16 cellular contexts compared by ENCODE assay signal in genomic region chr11:71402878-71403277, GRCh38. TPM values are rescaled to one million over a fixed set of nuclear protein-coding genes. Genes with fewer than 3 reads are reported as not detected.
DNase-seq lines count a peak whose midpoint lies in the region; ATAC-seq, FAIRE-seq and TF ChIP-seq lines count a peak whose summit lies in the region.
"Had no signal": no experiment of that assay in that cellular context is flagged by ENCODE, and none has a peak within 500 bp of the region (broad histone marks: within the 10 kb centered on the region; RNA-seq: fewer than 3 reads in every experiment).

No MANE protein-coding gene starts in this region.

- H2AK5ac ChIP-seq in H1 (ENCODE audit: low read depth, low read length), result no peak overlapping the region

- ATAC-seq in HepG2 (no peak), right lobe of liver (no peak)

- H3K36me3 ChIP-seq in HepG2 (replicated peaks in 1 of 2; ENCODE audit: control insufficient read depth in 1 of 2, insufficient read depth in 2 of 2, low read length in 2 of 2) (no peaks in the 10 kb centered on the region), right lobe of liver (no peaks in the 10 kb centered on the region), H1 (ENCODE audit: control insufficient read depth in 2 of 4, insufficient read depth in 4 of 4, low read length in 3 of 4) (no peaks in the 10 kb centered on the region)
- H3K36me3 ChIP-seq: BLaER1 had no signal

- H2BK15ac ChIP-seq in H1 (ENCODE audit: low read length), result no peak overlapping the region

- no peak overlapping the region for H2BK20ac ChIP-seq in H1 (ENCODE audit: low read length)

- H3K27ac ChIP-seq in HepG2 (ENCODE audit: extremely low read length, insufficient read depth, low read length) (no peak overlapping the region), right lobe of liver (no peak overlapping the region), H1 (ENCODE audit: low read depth, low read length) (no peak overlapping the region)
- H3K27ac ChIP-seq: BLaER1, KMS-11 had no signal

- FAIRE-seq in HepG2 (lab: Jason Lieb, UNC) (no peak), H1 (lab: Jason Lieb, UNC) (no peak)
- FAIRE-seq: GM12891 had no signal

- no TSS peak for BruUV-seq in HepG2 (replicated peaks; lab: Mats Ljungman, UMichigan)

- POLR2A ChIA-PET in HepG2 (lab: Yijun Ruan, JAX), result no interaction called here
- POLR2A ChIA-PET in H1 (lab: Charles Lee; ENCODE audit: partially characterized antibody), result no interaction called here

- no peak overlapping the region for H3K23ac ChIP-seq in H1 (ENCODE audit: insufficient read length)

- no peak overlapping the region for H2BK12ac ChIP-seq in H1 (ENCODE audit: low read depth, low read length)

- no peak for TF ChIP-seq CTCF in HepG2 (CRISPR knock-in tag; IDR thresholded peaks at IDR 0.05)
- TF ChIP-seq CTCF in right lobe of liver (IDR thresholded peaks at IDR 0.05), result no peak
- no peak for TF ChIP-seq CTCF in H1 (IDR thresholded peaks at IDR 0.05; ENCODE audit: control extremely low read depth in 1 of 3, insufficient read depth in 1 of 3, low read depth in 1 of 3, low read length in 3 of 3)
- TF ChIP-seq CTCF in progenitor cell of endocrine pancreas (IDR thresholded peaks at IDR 0.05; ENCODE audit: unreplicated experiment), result no peak

- H2AFZ ChIP-seq in HepG2 (ENCODE audit: low read length) (no peak overlapping the region), H1 (ENCODE audit: low read length) (no peak overlapping the region)

- DNase-seq in HepG2 (ENCODE audit: low spot score) (no peak), right lobe of liver (no peak), RPMI8226 (peak; percentile 21), H1 (ENCODE audit: low read depth in 1 of 2, low spot score in 2 of 2) (no peak), kidney glomerular epithelial cell (lab: John Stamatoyannopoulos, UW) (no peak), HT-29 (ENCODE audit: low spot score) (no peak), progenitor cell of endocrine pancreas (ENCODE audit: low spot score, unreplicated experiment) (no peak)
- DNase-seq: 8988T; AML-193; Caco-2; CD8-positive, alpha-beta memory T cell; GOT3; HCEC 1CT had no signal

- H4K91ac ChIP-seq in H1 (replicated peaks; ENCODE audit: insufficient read length, low read length), result no peak overlapping the region

- H3K4ac ChIP-seq in H1 (replicated peaks; ENCODE audit: insufficient read length, low read depth, low read length), result no peak overlapping the region

- H4K20me1 ChIP-seq in HepG2 (ENCODE audit: insufficient read depth, low read length) (no peaks in the 10 kb centered on the region), H1 (replicated peaks in 1 of 2; ENCODE audit: control insufficient read depth in 1 of 2, insufficient read depth in 2 of 2, low read length in 2 of 2) (peaks cover 0 to 1% of the 10 kb centered on the region in 2 experiments)
- H4K20me1 ChIP-seq: BLaER1 had no signal

- H3K14ac ChIP-seq in H1 (ENCODE audit: insufficient read length), result no peak overlapping the region

- H3K56ac ChIP-seq in H1 (replicated peaks; ENCODE audit: insufficient read length, low read depth, low read length), result no peak overlapping the region

- in situ Hi-C loops in HepG2 (cut with HindIII; ENCODE audit: extremely low pct_ligation_motif_present, low pct_unique_long_range_greater_than_20kb), result loop anchor here (25.0 kb wide), 1 partner anchor 941 kb away; no protein-coding TSS in a partner anchor

- no peak overlapping the region for H2BK120ac ChIP-seq in H1 (replicated peaks; ENCODE audit: low read depth, low read length)

- intact Hi-C loops in HepG2 (cut with micrococcal nuclease; ENCODE audit: unreplicated experiment), result no loop called here
- intact Hi-C loops in right lobe of liver (cut with DNase I), result no loop called here

- H3K23me2 ChIP-seq in H1 (ENCODE audit: low read depth, low read length), result no peaks in the 10 kb centered on the region

- H3K27me3 ChIP-seq in HepG2 (ENCODE audit: control insufficient read depth in 1 of 2, insufficient read depth in 2 of 2, low read length in 2 of 2) (peaks cover 6 to 70% of the 10 kb centered on the region in 2 experiments), right lobe of liver (no peaks in the 10 kb centered on the region), H1 (replicated peaks in 1 of 4; ENCODE audit: control insufficient read depth in 3 of 4, extremely low read depth in 1 of 4, insufficient read depth in 3 of 4, low read length in 3 of 4) (no peaks in the 10 kb centered on the region; a peak in 1 of 7 replicates)
- H3K27me3 ChIP-seq: BLaER1 had no signal

- WGBS in HepG2 (ENCODE audit: low lambda C conversion rate), result 28% methylated on average over 5 of the region's 15 CpGs
- WGBS in right lobe of liver (ENCODE audit: insufficient coverage, low coverage, low lambda C conversion rate, missing lambda C conversion rate), result 76% methylated on average over 4 of the region's 15 CpGs
- 76% methylated on average over 15 of the region's 15 CpGs; no CpG with 5 or more reads in 1 of the 2 experiments for WGBS in H1 (ENCODE audit: extremely low coverage in 1 of 2, insufficient coverage in 1 of 2, insufficient read length in 1 of 2, insufficient replicate concordance in 2 of 2, low coverage in 1 of 2, low lambda C conversion rate in 2 of 2, missing lambda C conversion rate in 1 of 2), 2 experiments

- H3K9me3 Mint-ChIP-seq in progenitor cell of endocrine pancreas (ENCODE audit: low read depth), result peaks cover 3% of the 10 kb centered on the region

- H3K4me1 ChIP-seq in HepG2 (ENCODE audit: insufficient read depth, low read length) (no peaks in the 10 kb centered on the region), right lobe of liver (no peaks in the 10 kb centered on the region), H1 (replicated peaks in 1 of 4; ENCODE audit: control insufficient read depth in 3 of 4, insufficient read depth in 4 of 4, low read length in 3 of 4) (no peaks in the 10 kb centered on the region)
- H3K4me1 ChIP-seq: Caco-2 had no signal

- no peak overlapping the region for H3K27ac Mint-ChIP-seq in progenitor cell of endocrine pancreas
- H3K27ac Mint-ChIP-seq: CD8-positive, alpha-beta memory T cell had no signal

- CTCF ChIA-PET in HepG2 (lab: Yijun Ruan, JAX; ENCODE audit: low intra/inter-chr PET ratio, low total read pairs) (no interaction called here), H1 (lab: Charles Lee; ENCODE audit: partially characterized antibody) (interaction anchor here (0.6 kb wide), 1 partner anchor 171 kb away, joined by 3 read pairs; no protein-coding TSS in a partner anchor)

- no peak overlapping the region; the same call in 1 of the 2 replicates for H4K8ac ChIP-seq in H1 (ENCODE audit: extremely low read depth, insufficient read depth, low read length)

- no peaks in the 10 kb centered on the region for H3K9me3 ChIP-seq in HepG2 (ENCODE audit: low read length)
- H3K9me3 ChIP-seq in right lobe of liver, result no peaks in the 10 kb centered on the region
- peaks cover 4 to 5% of the 10 kb centered on the region in 2 experiments; a peak in 2 of 4 replicates for H3K9me3 ChIP-seq in H1 (ENCODE audit: insufficient read depth in 2 of 2, low read depth in 1 of 2, low read length in 1 of 2)
- H3K9me3 ChIP-seq: Caco-2 had no signal

- no peak overlapping the region for H4K5ac ChIP-seq in H1 (ENCODE audit: insufficient read length, low read depth, low read length)

- H3K27me3 Mint-ChIP-seq in progenitor cell of endocrine pancreas, result peaks cover 25% of the 10 kb centered on the region

- no peaks in the 10 kb centered on the region for H3K79me1 ChIP-seq in H1 (ENCODE audit: low read depth, low read length)

- no peak overlapping the region for H3K4me3 ChIP-seq in HepG2 (replicated peaks in 1 of 3; ENCODE audit: insufficient read depth in 1 of 3, low read depth in 2 of 3, low read length in 3 of 3)
- no peak overlapping the region for H3K4me3 ChIP-seq in right lobe of liver
- no peak overlapping the region for H3K4me3 ChIP-seq in H1 (ENCODE audit: extremely low read depth in 1 of 4, insufficient read depth in 2 of 4, low read depth in 3 of 4, low read length in 4 of 4)
- H3K4me3 ChIP-seq: BLaER1 had no signal

- H3K9ac ChIP-seq in HepG2 (ENCODE audit: insufficient read depth, low read depth, low read length) (no peak overlapping the region), H1 (replicated peaks in 1 of 4; ENCODE audit: extremely low read depth in 1 of 4, low read depth in 3 of 4, low read length in 3 of 4) (no peak overlapping the region; a peak in 1 of 7 replicates)
- H3K9ac ChIP-seq: BLaER1, KMS-11 had no signal

- TF ChIP-seq POLR2A in HepG2 (IDR thresholded peaks at IDR 0.05; ENCODE audit: insufficient read depth in 1 of 2, low read depth in 2 of 2, low read length in 2 of 2) (no peak), right lobe of liver (IDR thresholded peaks at IDR 0.05) (no peak), H1 (IDR thresholded peaks at IDR 0.05; ENCODE audit: control extremely low read depth in 1 of 2, low read depth in 2 of 2, low read length in 2 of 2) (no peak)

- H3K4me2 ChIP-seq in HepG2 (ENCODE audit: low read depth, low read length) (no peak overlapping the region), H1 (ENCODE audit: insufficient read depth in 1 of 2, low read depth in 2 of 2, low read length in 2 of 2) (no peak overlapping the region)
- H3K4me2 ChIP-seq: BLaER1, KMS-11 had no signal

- TF ChIP-seq EP300 in HepG2 (IDR thresholded peaks at IDR 0.05; ENCODE audit: low read depth in 2 of 2, low read length in 2 of 2) (no peak), HepG2 (CRISPR knock-in tag; IDR thresholded peaks at IDR 0.05; ENCODE audit: borderline replicate concordance) (no peak), H1 (IDR thresholded peaks at IDR 0.05; ENCODE audit: borderline replicate concordance in 1 of 2, low read depth in 2 of 2, low read length in 2 of 2) (no peak)

- no peaks in the 10 kb centered on the region for H3K36me3 Mint-ChIP-seq in progenitor cell of endocrine pancreas (ENCODE audit: insufficient read depth)
- H3K36me3 Mint-ChIP-seq: CD8-positive, alpha-beta memory T cell had no signal

- no peak overlapping the region for H3K4me3 Mint-ChIP-seq in progenitor cell of endocrine pancreas (ENCODE audit: low read depth)
- H3K4me3 Mint-ChIP-seq: CD8-positive, alpha-beta memory T cell had no signal

- no peaks in the 10 kb centered on the region for H3K79me2 ChIP-seq in HepG2 (ENCODE audit: insufficient read depth, low read length)
- H3K79me2 ChIP-seq in H1 (ENCODE audit: control insufficient read depth in 1 of 2, insufficient read depth in 2 of 2, low read length in 2 of 2), result no peaks in the 10 kb centered on the region

- H2BK5ac ChIP-seq in H1 (ENCODE audit: low read depth, low read length), result no peak overlapping the region; the same call in 1 of the 2 replicates

- no peak overlapping the region for H3K18ac ChIP-seq in H1 (ENCODE audit: extremely low read depth, low read length)

- TF ChIP-seq RAD21 in HepG2 (CRISPR knock-in tag; IDR thresholded peaks at IDR 0.05), result no peak
- no peak for TF ChIP-seq RAD21 in H1 (IDR thresholded peaks at IDR 0.05 in 1 of 2, conservative IDR thresholded peaks at IDR 0.05 in 1 of 2; ENCODE audit: low read depth in 2 of 2, low read length in 2 of 2)

- H3K4me1 Mint-ChIP-seq in progenitor cell of endocrine pancreas (ENCODE audit: low read depth), result no peaks in the 10 kb centered on the region
- H3K4me1 Mint-ChIP-seq: CD8-positive, alpha-beta memory T cell had no signal

RNA-seq across cellular contexts. Expression of gene DHCR7, which starts 45.3 kb away (rescaled TPM):
- total RNA-seq in HepG2 (2016; rRNA removed; fragmentation: Illumina TruSeq; extraction: Trizol), result 40.4 and 96.0 TPM in 2 replicates
- 11.3 and 13.3 TPM in 2 replicates for total RNA-seq in HepG2 (2016; cell fraction: cytosol; rRNA removed; fragmentation: Illumina TruSeq; extraction: Trizol; ENCODE audit: low read depth)
- total RNA-seq in HepG2 (2016; cell fraction: insoluble cytoplasmic fraction; rRNA removed; fragmentation: Illumina TruSeq; extraction: Trizol), result 38.3 and 98.7 TPM in 2 replicates
- 26.9 and 29.4 TPM in 2 replicates for total RNA-seq in HepG2 (2016; cell fraction: membrane; rRNA removed; fragmentation: Illumina TruSeq; extraction: Trizol)
- total RNA-seq in HepG2 (2016; cell fraction: nucleus; rRNA removed; fragmentation: Illumina TruSeq; extraction: Trizol), result 77.9 and 89.2 TPM in 2 replicates
- 143 and 241 TPM in 2 replicates for polyA plus RNA-seq in HepG2 (2011; rRNA removed)
- 92.8 and 116 TPM in 2 replicates for polyA plus RNA-seq in HepG2 (2011; cell fraction: cytosol; rRNA removed)
- 82.1 and 131 TPM in 2 replicates for polyA plus RNA-seq in HepG2 (2011; cell fraction: nucleus; rRNA removed)
- polyA plus RNA-seq in HepG2 (2012), result 315 and 354 TPM in 2 replicates
- polyA plus RNA-seq in HepG2 (2016; cell fraction: cytosol; fragmentation: Illumina TruSeq; extraction: Trizol; ENCODE audit: low read depth), result 16.5 and 16.7 TPM in 2 replicates
- polyA plus RNA-seq in HepG2 (2016; cell fraction: insoluble cytoplasmic fraction; fragmentation: Illumina TruSeq; extraction: Trizol; ENCODE audit: low read depth), result 50.6 and 73.9 TPM in 2 replicates
- 26.0 and 32.3 TPM in 2 replicates for polyA plus RNA-seq in HepG2 (2016; cell fraction: membrane; fragmentation: Illumina TruSeq; extraction: Trizol; ENCODE audit: low read depth)
- polyA plus RNA-seq in HepG2 (2016; cell fraction: nucleus; fragmentation: Illumina TruSeq; extraction: Trizol; ENCODE audit: insufficient read depth, low read depth), result 165 and 172 TPM in 2 replicates
- 160 and 313 TPM in 2 replicates for polyA minus RNA-seq in HepG2 (2011; rRNA and poly(A)+ RNA removed; ENCODE audit: low replicate concordance)
- polyA minus RNA-seq in HepG2 (2011; cell fraction: cytosol; rRNA and poly(A)+ RNA removed), result 161 and 251 TPM in 2 replicates
- 34.2 and 48.4 TPM in 2 replicates for polyA minus RNA-seq in HepG2 (2011; cell fraction: nucleus; rRNA and poly(A)+ RNA removed)
- 100 to 1,000 TPM in 4 of 6 experiments, 10 to 100 TPM in 2; 42.0 to 320 (median 126) TPM for total RNA-seq in right lobe of liver
- total RNA-seq in H1 (2021; fragmentation: NEBNext Ultra II Directional; extraction: Animal tissue kit (Norgen Biotek cat#: 25700)), result 144 and 148 TPM in 2 replicates
- polyA plus RNA-seq in H1 (2011; rRNA removed), result 157 and 196 TPM in 2 replicates
- 108 TPM for polyA plus RNA-seq in H1 (2011; cell fraction: cytosol; rRNA removed)
- 185 TPM for polyA plus RNA-seq in H1 (2011; cell fraction: nucleus; rRNA removed)
- polyA plus RNA-seq in H1 (2012, experiment 1 of 2), result 120 to 136 TPM (median 129 TPM) in 4 replicates
- polyA plus RNA-seq in H1 (2012, experiment 2 of 2), result 170 TPM
- polyA plus RNA-seq in H1 (2013, experiment 1 of 2), result 351 TPM
- polyA plus RNA-seq in H1 (2013, experiment 2 of 2), result 348 TPM
- 125 and 139 TPM in 2 replicates for polyA minus RNA-seq in H1 (2011; rRNA and poly(A)+ RNA removed)
- 116 TPM for polyA minus RNA-seq in H1 (2011; cell fraction: cytosol; rRNA and poly(A)+ RNA removed)
- 56.5 TPM for polyA minus RNA-seq in H1 (2011; cell fraction: nucleus; rRNA and poly(A)+ RNA removed)
- total RNA-seq in HT-29 (2014; rRNA removed; shearing (Covaris generic)), result 369 and 407 TPM in 2 replicates
- 137 and 140 TPM in 2 replicates for total RNA-seq in progenitor cell of endocrine pancreas

RNA-seq across cellular contexts. Expression of gene NADSYN1, which starts 50.1 kb away (rescaled TPM):
- total RNA-seq in HepG2 (2016; rRNA removed; fragmentation: Illumina TruSeq; extraction: Trizol), result 27.1 and 35.7 TPM in 2 replicates
- 8.5 and 12.4 TPM in 2 replicates for total RNA-seq in HepG2 (2016; cell fraction: cytosol; rRNA removed; fragmentation: Illumina TruSeq; extraction: Trizol; ENCODE audit: low read depth)
- 24.1 and 36.5 TPM in 2 replicates for total RNA-seq in HepG2 (2016; cell fraction: insoluble cytoplasmic fraction; rRNA removed; fragmentation: Illumina TruSeq; extraction: Trizol)
- total RNA-seq in HepG2 (2016; cell fraction: membrane; rRNA removed; fragmentation: Illumina TruSeq; extraction: Trizol), result 13.6 and 14.7 TPM in 2 replicates
- total RNA-seq in HepG2 (2016; cell fraction: nucleus; rRNA removed; fragmentation: Illumina TruSeq; extraction: Trizol), result 51.5 and 52.3 TPM in 2 replicates
- polyA plus RNA-seq in HepG2 (2011; rRNA removed), result 51.5 and 63.4 TPM in 2 replicates
- polyA plus RNA-seq in HepG2 (2011; cell fraction: cytosol; rRNA removed), result 35.3 and 38.4 TPM in 2 replicates
- 278 and 289 TPM in 2 replicates for polyA plus RNA-seq in HepG2 (2011; cell fraction: nucleus; rRNA removed)
- 36.9 and 39.9 TPM in 2 replicates for polyA plus RNA-seq in HepG2 (2012)
- polyA plus RNA-seq in HepG2 (2016; cell fraction: cytosol; fragmentation: Illumina TruSeq; extraction: Trizol; ENCODE audit: low read depth), result 8.2 and 8.4 TPM in 2 replicates
- 21.4 and 22.2 TPM in 2 replicates for polyA plus RNA-seq in HepG2 (2016; cell fraction: insoluble cytoplasmic fraction; fragmentation: Illumina TruSeq; extraction: Trizol; ENCODE audit: low read depth)
- 8.4 and 8.9 TPM in 2 replicates for polyA plus RNA-seq in HepG2 (2016; cell fraction: membrane; fragmentation: Illumina TruSeq; extraction: Trizol; ENCODE audit: low read depth)
- 95.9 and 99.0 TPM in 2 replicates for polyA plus RNA-seq in HepG2 (2016; cell fraction: nucleus; fragmentation: Illumina TruSeq; extraction: Trizol; ENCODE audit: insufficient read depth, low read depth)
- 80.9 and 97.1 TPM in 2 replicates for polyA minus RNA-seq in HepG2 (2011; rRNA and poly(A)+ RNA removed; ENCODE audit: low replicate concordance)
- polyA minus RNA-seq in HepG2 (2011; cell fraction: cytosol; rRNA and poly(A)+ RNA removed), result 17.1 and 19.6 TPM in 2 replicates
- polyA minus RNA-seq in HepG2 (2011; cell fraction: nucleus; rRNA and poly(A)+ RNA removed), result 117 and 142 TPM in 2 replicates
- total RNA-seq in right lobe of liver, result 10 to 100 TPM; 26.4 to 54.7 (median 35.4) TPM
- 36.2 and 38.3 TPM in 2 replicates for total RNA-seq in H1 (2021; fragmentation: NEBNext Ultra II Directional; extraction: Animal tissue kit (Norgen Biotek cat#: 25700))
- 38.6 and 46.9 TPM in 2 replicates for polyA plus RNA-seq in H1 (2011; rRNA removed)
- polyA plus RNA-seq in H1 (2011; cell fraction: cytosol; rRNA removed), result 47.2 TPM
- 123 TPM for polyA plus RNA-seq in H1 (2011; cell fraction: nucleus; rRNA removed)
- polyA plus RNA-seq in H1 (2012, experiment 1 of 2), result 33.7 to 49.7 TPM (median 43.4 TPM) in 4 replicates
- 35.4 TPM for polyA plus RNA-seq in H1 (2012, experiment 2 of 2)
- polyA plus RNA-seq in H1 (2013, experiment 1 of 2), result 27.1 TPM
- polyA plus RNA-seq in H1 (2013, experiment 2 of 2), result 23.0 TPM
- 51.7 and 52.2 TPM in 2 replicates for polyA minus RNA-seq in H1 (2011; rRNA and poly(A)+ RNA removed)
- polyA minus RNA-seq in H1 (2011; cell fraction: cytosol; rRNA and poly(A)+ RNA removed), result 20.0 TPM
- 49.1 TPM for polyA minus RNA-seq in H1 (2011; cell fraction: nucleus; rRNA and poly(A)+ RNA removed)
- 177 and 204 TPM in 2 replicates for total RNA-seq in HT-29 (2014; rRNA removed; shearing (Covaris generic))
- 72.0 and 79.2 TPM in 2 replicates for total RNA-seq in progenitor cell of endocrine pancreas
